Comparison of ENCODE assay signal across 18 cellular contexts in genomic region chr6:47919875-47920274, GRCh38.
A peak's percentile ranks its signal among the peaks of the same experiment; 100 is the strongest.
DNase-seq lines count a peak whose midpoint lies in the region; TF ChIP-seq lines count a peak whose summit lies in the region.
"Had no signal": no experiment of that assay in that cellular context is flagged by ENCODE, and none has a peak within 500 bp of the region (broad histone marks: within the 10 kb centered on the region; RNA-seq: fewer than 3 reads in every experiment).

No MANE protein-coding gene starts in this region.

- WGBS in GM23248 (ENCODE audit: low coverage in 1 of 2, low lambda C conversion rate in 2 of 2, missing lambda C conversion rate in 2 of 2), 2 experiments, result 5 to 10% methylated on average over 3 of the region's 3 CpGs

- no peak for TF ChIP-seq CTCF in WERI-Rb-1 (IDR thresholded peaks at IDR 0.05; ENCODE audit: low read depth, low read length)

- H2AFZ ChIP-seq in GM23248, result no peak overlapping the region

- no peak overlapping the region for H3K4me2 ChIP-seq in GM23248 (ENCODE audit: unreplicated experiment)
- H3K4me2 ChIP-seq: A549 had no signal

- in situ Hi-C loops in GM23248 (cut with MboI), result no loop called here

- H4K20me1 ChIP-seq in GM23248 (ENCODE audit: insufficient read depth), result no peaks in the 10 kb centered on the region

- H3K4me3 ChIP-seq in WERI-Rb-1 (ENCODE audit: low read depth, low read length) (no peak overlapping the region), GM23248 (no peak overlapping the region)
- H3K4me3 ChIP-seq: A549 had no signal

- H3K4me1 ChIP-seq in GM23248 (ENCODE audit: insufficient read depth), result no peaks in the 10 kb centered on the region
- H3K4me1 ChIP-seq: A549 had no signal

- no peaks in the 10 kb centered on the region for H3F3A ChIP-seq in GM23248 (ENCODE audit: insufficient read depth)

- no peaks in the 10 kb centered on the region for H3K9me3 ChIP-seq in WERI-Rb-1 (ENCODE audit: severe bottlenecking)
- H3K9me3 ChIP-seq in GM23248 (ENCODE audit: low read depth), result no peaks in the 10 kb centered on the region
- H3K9me3 ChIP-seq: A549 had no signal

- H3K9ac ChIP-seq in GM23248, result no peak overlapping the region

- DNase-seq in NCI-H82 (lab: John Stamatoyannopoulos, UW), result peak; percentile 29
- DNase-seq in NCI-H82 treated with DMSO at 0.1 percent for 48 hours (lab: John Stamatoyannopoulos, UW; ENCODE audit: unreplicated experiment), result no peak
- DNase-seq in WERI-Rb-1, result peak; percentile 54
- DNase-seq in foreskin melanocyte, result peak; percentile 40
- DNase-seq in HuH-7 (ENCODE audit: low spot score), result no peak
- no peak for DNase-seq in GM23248
- no peak for DNase-seq in nucleus accumbens (lab: John Stamatoyannopoulos, UW)
- DNase-seq: AML-193; Calu3; CD4-positive, alpha-beta T cell; DMS79 treated with DMSO at 0.1 percent for 48 hours; GF-D8; H7; HFFc6 had no signal

- no peaks in the 10 kb centered on the region for H3K79me2 ChIP-seq in GM23248 (ENCODE audit: insufficient read depth)

- H3K27me3 ChIP-seq in WERI-Rb-1 (ENCODE audit: insufficient read depth, low read depth, severe bottlenecking) (no peaks in the 10 kb centered on the region), GM23248 (replicated peaks; ENCODE audit: insufficient read depth) (no peaks in the 10 kb centered on the region)

- H3K27ac ChIP-seq in WERI-Rb-1 (no peak overlapping the region), GM23248 (no peak overlapping the region)
- H3K27ac ChIP-seq: 22Rv1, A549, C4-2B, HL-60 had no signal

- H3K9me2 ChIP-seq in GM23248 (ENCODE audit: insufficient read depth), result no peaks in the 10 kb centered on the region

- H3K36me3 ChIP-seq in WERI-Rb-1 (no peaks in the 10 kb centered on the region), GM23248 (ENCODE audit: low read depth) (no peaks in the 10 kb centered on the region)

Comparison
In these comparisons a context has a peak if more than half of its experiments do, and no peak if none do; other contexts are left out.
1. DNase-seq: peak in NCI-H82 (single experiment), WERI-Rb-1 (single experiment) and foreskin melanocyte (single experiment); none in NCI-H82 treated with DMSO at 0.1 percent for 48 hours (single experiment), HuH-7 (single experiment), GM23248 (single experiment) and nucleus accumbens (0 of 56).